In genomic region chr17:29671661-29672060, GRCh38 we compare ENCODE assay signal across 23 cellular contexts. TPM values are rescaled to one million over a fixed set of nuclear protein-coding genes. Genes with fewer than 3 reads are reported as not detected.
DNase-seq lines count a peak whose midpoint lies in the region; ATAC-seq and TF ChIP-seq lines count a peak whose summit lies in the region.
"Had no signal": no experiment of that assay in that cellular context is flagged by ENCODE, and none has a peak within 500 bp of the region (broad histone marks: within the 10 kb centered on the region; RNA-seq: fewer than 3 reads in every experiment).

No MANE protein-coding gene starts in this region.

- H3K4me3 Mint-ChIP-seq in activated naive CD4-positive, alpha-beta T cell treated with anti-CD3 and anti-CD28 coated beads, Interleukin-2, amount 50 U/mL, for 24 hours, result no peak overlapping the region
- H3K4me3 Mint-ChIP-seq in immature natural killer cell, result no peak overlapping the region
- no peak overlapping the region for H3K4me3 Mint-ChIP-seq in T-cell
- H3K4me3 Mint-ChIP-seq: B cell; CD4-positive, alpha-beta T cell had no signal

- H4K20me1 ChIP-seq in BLaER1, result no peaks in the 10 kb centered on the region

- peak overlapping the region; percentile 96 for H3K27ac ChIP-seq in BLaER1
- H3K27ac ChIP-seq in gastrocnemius medialis, result peak overlapping the region; percentile 97 to 100 (median 98)
- H3K27ac ChIP-seq: KMS-11, Peyer's patch had no signal

- H3K9ac ChIP-seq in BLaER1, result no peak overlapping the region
- H3K9ac ChIP-seq: KMS-11 had no signal

- H3K36me3 ChIP-seq in BLaER1 (peaks cover 74% of the 10 kb centered on the region), gastrocnemius medialis (peaks cover 0 to 58% of the 10 kb centered on the region in 2 donors)

- intact Hi-C loops in gastrocnemius medialis (cut with DNase I; ENCODE audit: low total_unique reads), result no loop called here

- ATAC-seq in gastrocnemius medialis (no peak), GM21447 (IDR thresholded peaks at IDR 0.05; ENCODE audit: unreplicated experiment) (no peak), T-cell (replicated peaks in 1 of 4) (no peak), GM21529 (IDR thresholded peaks at IDR 0.05; ENCODE audit: unreplicated experiment) (no peak)
- ATAC-seq: GM12878, HCT116 had no signal

- H3K4me2 ChIP-seq in BLaER1, result 0 out of 2 replicates have a peak overlapping the region, but pooled peaks have one; percentile 10
- H3K4me2 ChIP-seq: KMS-11 had no signal

- no peaks in the 10 kb centered on the region for H3K27me3 ChIP-seq in BLaER1
- no peaks in the 10 kb centered on the region for H3K27me3 ChIP-seq in gastrocnemius medialis
- H3K27me3 ChIP-seq: Peyer's patch had no signal

- no peaks in the 10 kb centered on the region for H3K9me3 ChIP-seq in BLaER1
- H3K9me3 ChIP-seq in gastrocnemius medialis, result no peaks in the 10 kb centered on the region
- H3K9me3 ChIP-seq: Caco-2, Peyer's patch had no signal

- in situ Hi-C loops in gastrocnemius medialis (cut with MboI; ENCODE audit: low sequenced_read_pairs in 4 of 4), result no loop called here

- POLR2A ChIA-PET in T-cell (lab: Charles Lee), result interaction anchor here in 1 of 2 donors (0.6 kb wide), 1 partner anchor 531 kb away, joined by 10 read pairs; no protein-coding TSS in a partner anchor

- no peak for DNase-seq in activated naive CD4-positive, alpha-beta T cell treated with anti-CD3 and anti-CD28 coated beads, Interleukin-2, amount 50 U/mL, for 16 hours
- DNase-seq in immature natural killer cell, result no peak
- DNase-seq in gastrocnemius medialis, result no peak
- DNase-seq in T-cell, result no peak
- DNase-seq: Caco-2; CD4-positive, alpha-beta T cell; DMS 273 treated with DMSO at 0.1 percent for 48 hours; DMS79 treated with DMSO at 0.1 percent for 48 hours; NCI-H1105; NCI-H146; NCI-H2029; NCI-H226; NCI-H510A treated with DMSO at 0.1 percent for 48 hours; NCI-H748 treated with DMSO at 0.1 percent for 48 hours; Peyer's patch had no signal

- peaks cover 15% of the 10 kb centered on the region for H3K36me3 Mint-ChIP-seq in activated naive CD4-positive, alpha-beta T cell treated with anti-CD3 and anti-CD28 coated beads, Interleukin-2, amount 50 U/mL, for 24 hours
- H3K36me3 Mint-ChIP-seq in immature natural killer cell (peaks cover 5 to 43% (median 21%) of the 10 kb centered on the region in 3 donors), T-cell (peaks cover 49% of the 10 kb centered on the region)

- CTCF ChIA-PET in T-cell (lab: Charles Lee), result interaction anchor here in 1 of 2 donors (0.6 to 1.2 kb wide), 2 partner anchors 17 to 37 kb away, joined by 3 to 5 read pairs; no protein-coding TSS in a partner anchor

- peaks cover 51% of the 10 kb centered on the region for H3K4me1 ChIP-seq in BLaER1
- peaks cover 18 to 34% of the 10 kb centered on the region in 2 donors for H3K4me1 ChIP-seq in gastrocnemius medialis
- H3K4me1 ChIP-seq: Caco-2, Peyer's patch had no signal

- no peaks in the 10 kb centered on the region for H3K9me3 Mint-ChIP-seq in activated naive CD4-positive, alpha-beta T cell treated with anti-CD3 and anti-CD28 coated beads, Interleukin-2, amount 50 U/mL, for 24 hours
- H3K9me3 Mint-ChIP-seq in immature natural killer cell (no peaks in the 10 kb centered on the region), T-cell (no peaks in the 10 kb centered on the region)
- H3K9me3 Mint-ChIP-seq: CD4-positive, alpha-beta T cell had no signal

- H3K4me3 ChIP-seq in BLaER1, result no peak overlapping the region
- no peak overlapping the region for H3K4me3 ChIP-seq in gastrocnemius medialis
- H3K4me3 ChIP-seq: GM12878, Peyer's patch had no signal

- TF ChIP-seq CTCF in gastrocnemius medialis (IDR thresholded peaks at IDR 0.05 in 4 of 5, conservative IDR thresholded peaks at IDR 0.05 in 1 of 5), result no peak

- no peak for TF ChIP-seq POLR2A in gastrocnemius medialis (IDR thresholded peaks at IDR 0.05)

- H3K4me1 Mint-ChIP-seq in activated naive CD4-positive, alpha-beta T cell treated with anti-CD3 and anti-CD28 coated beads, Interleukin-2, amount 50 U/mL, for 24 hours, result peaks cover 40% of the 10 kb centered on the region
- H3K4me1 Mint-ChIP-seq in immature natural killer cell, result peaks cover 9 to 20% of the 10 kb centered on the region in 2 donors
- H3K4me1 Mint-ChIP-seq in T-cell, result peaks cover 25 to 26% (median 26%) of the 10 kb centered on the region in 3 donors

- H3K27ac Mint-ChIP-seq in activated naive CD4-positive, alpha-beta T cell treated with anti-CD3 and anti-CD28 coated beads, Interleukin-2, amount 50 U/mL, for 24 hours, result peak overlapping the region; percentile 76
- H3K27ac Mint-ChIP-seq in immature natural killer cell (peak overlapping the region in 4 of 6 donors; percentile 37 to 70 (median 58)), T-cell (peak overlapping the region in 1 of 2 donors; percentile 16)
- H3K27ac Mint-ChIP-seq: CD4-positive, alpha-beta T cell had no signal

- no peaks in the 10 kb centered on the region for H3K27me3 Mint-ChIP-seq in activated naive CD4-positive, alpha-beta T cell treated with anti-CD3 and anti-CD28 coated beads, Interleukin-2, amount 50 U/mL, for 24 hours
- H3K27me3 Mint-ChIP-seq in immature natural killer cell (ENCODE audit: low read depth in 3 of 3) (no peaks in the 10 kb centered on the region), T-cell (no peaks in the 10 kb centered on the region)
- H3K27me3 Mint-ChIP-seq: B cell; CD4-positive, alpha-beta T cell had no signal

RNA-seq across cellular contexts. Expression of gene CORO6, which starts 48.9 kb away (rescaled TPM):
- 1 to 10 TPM in 1 of 3 donors, under 1 TPM in 2; 0.12 to 1.3 (median 0.38) TPM for polyA plus RNA-seq in immature natural killer cell
- 100 to 1,000 TPM; 409 to 694 (median 563) TPM for total RNA-seq in gastrocnemius medialis
- total RNA-seq in T-cell, result 1 to 10 TPM; 2.4 to 4.1 (median 3.6) TPM

Comparison
In these comparisons a context has a peak if more than half of its experiments do, and no peak if none do; other contexts are left out.
1. RNA of gene CORO6, which starts 48.9 kb away (total RNA-seq): 409 to 694 TPM in gastrocnemius medialis; 2.4 to 4.1 TPM in T-cell; every median in the first group is over 10 times any median in the second.